In the genomic region with DNA sequence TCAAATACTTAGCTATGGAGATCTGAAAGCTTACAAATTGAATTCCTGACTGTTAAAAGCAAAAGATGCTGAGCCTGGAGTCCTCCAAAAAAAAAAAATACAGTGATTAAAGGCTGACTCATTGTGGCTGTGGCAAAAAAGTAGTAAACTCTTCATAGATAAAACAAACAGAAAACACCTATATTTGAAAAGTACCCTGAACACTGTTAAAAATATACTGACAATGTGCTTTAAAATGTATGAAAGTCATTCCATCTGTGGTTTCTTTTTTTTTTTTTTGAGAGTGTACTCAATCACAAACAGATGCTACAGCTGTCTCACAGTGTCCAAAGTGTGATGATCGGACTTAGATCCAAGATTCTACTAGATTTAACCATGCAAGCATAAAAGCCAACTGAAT, we compare ENCODE assay signal across 17 cellular contexts.
A peak's percentile ranks its signal among the peaks of the same experiment; 100 is the strongest.
DNase-seq lines count a peak whose midpoint lies in the region; ATAC-seq and TF ChIP-seq lines count a peak whose summit lies in the region.
"Had no signal": no experiment of that assay in that cellular context is flagged by ENCODE, and none has a peak within 500 bp of the region (broad histone marks: within the 10 kb centered on the region; RNA-seq: fewer than 3 reads in every experiment).

No MANE protein-coding gene starts in this region.

- H3K4me2 ChIP-seq in mammary epithelial cell (ENCODE audit: insufficient read depth, low read depth, low read length), result no peak overlapping the region

- H3K9me3 ChIP-seq in mammary epithelial cell (replicated peaks; ENCODE audit: insufficient read depth, low read length) (no peaks in the 10 kb centered on the region), upper lobe of right lung (no peaks in the 10 kb centered on the region)
- H3K9me3 ChIP-seq: esophagus squamous epithelium, SJSA1 had no signal

- intact Hi-C loops in mammary epithelial cell (cut with micrococcal nuclease), result no loop called here
- intact Hi-C loops in upper lobe of right lung (cut with DNase I), result no loop called here

- dilution Hi-C loops in mammary epithelial cell (cut with HindIII; ENCODE audit: low sequenced_read_pairs), result no loop called here

- H3K27ac ChIP-seq in mammary epithelial cell (ENCODE audit: insufficient read depth, low read depth, low read length) (no peak overlapping the region), upper lobe of right lung (no peak overlapping the region)
- H3K27ac ChIP-seq: esophagus squamous epithelium, SJSA1 had no signal

- TF ChIP-seq CTCF in AG10803 (conservative IDR thresholded peaks at IDR 0.05; ENCODE audit: low read length) (no peak), mammary epithelial cell (conservative IDR thresholded peaks at IDR 0.05 in 1 of 2, IDR thresholded peaks at IDR 0.05 in 1 of 2; ENCODE audit: extremely low read depth in 1 of 2, insufficient read depth in 1 of 2, low read depth in 1 of 2, low read length in 2 of 2) (no peak), upper lobe of right lung (IDR thresholded peaks at IDR 0.05) (no peak)

- WGBS in mammary epithelial cell (ENCODE audit: low coverage, missing lambda C conversion rate), result 100% methylated on average over 1 of the region's 1 CpG

- no peak overlapping the region for H2AFZ ChIP-seq in mammary epithelial cell (ENCODE audit: low read depth, low read length)

- H3K4me1 ChIP-seq in mammary epithelial cell (ENCODE audit: insufficient read depth, low read length) (no peaks in the 10 kb centered on the region), upper lobe of right lung (no peaks in the 10 kb centered on the region)

- no TSS peak for BruUV-seq in mammary epithelial cell (replicated peaks; lab: Mats Ljungman, UMichigan)

- H4K20me1 ChIP-seq in mammary epithelial cell (ENCODE audit: insufficient read depth, low read length), result no peaks in the 10 kb centered on the region

- H3K27me3 ChIP-seq in mammary epithelial cell (ENCODE audit: insufficient read depth, low read length), result no peaks in the 10 kb centered on the region
- no peaks in the 10 kb centered on the region for H3K27me3 ChIP-seq in upper lobe of right lung
- H3K27me3 ChIP-seq: esophagus squamous epithelium, SJSA1 had no signal

- in situ Hi-C loops in mammary epithelial cell (cut with MboI; ENCODE audit: low sequenced_read_pairs in 2 of 2), result no loop called here

- H3K36me3 ChIP-seq in mammary epithelial cell (ENCODE audit: insufficient read depth, low read length), result no peaks in the 10 kb centered on the region
- no peaks in the 10 kb centered on the region for H3K36me3 ChIP-seq in upper lobe of right lung
- H3K36me3 ChIP-seq: esophagus squamous epithelium, SJSA1 had no signal

- H3K4me3 ChIP-seq in AG10803 (ENCODE audit: low read length), result no peak overlapping the region
- H3K4me3 ChIP-seq in mammary epithelial cell (replicated peaks in 1 of 3; ENCODE audit: insufficient read depth in 1 of 3, low read depth in 2 of 3, low read length in 3 of 3), result no peak overlapping the region
- no peak overlapping the region for H3K4me3 ChIP-seq in upper lobe of right lung
- H3K4me3 ChIP-seq: esophagus squamous epithelium, SJSA1 had no signal

- CTCF ChIA-PET in mammary epithelial cell (lab: Charles Lee; ENCODE audit: low non-redundant PET), result interaction anchor here (0.6 kb wide), 1 partner anchor 47 kb away, joined by 3 read pairs; no protein-coding TSS in a partner anchor

- H3K79me2 ChIP-seq in mammary epithelial cell (ENCODE audit: insufficient read depth, low read length), result no peaks in the 10 kb centered on the region

- DNase-seq in AG10803 (ENCODE audit: low read depth) (peak; percentile 84), HT1080 (ENCODE audit: low read depth) (peak; percentile 45), mammary epithelial cell (peak; percentile 18), iris pigment epithelial cell (ENCODE audit: low read depth) (peak; percentile 57), NCI-H1092 (lab: John Stamatoyannopoulos, UW) (no peak), upper lobe of right lung (no peak), SIG-M5 (lab: John Stamatoyannopoulos, UW) (no peak)
- DNase-seq in activated CD4-positive, CD25-positive, alpha-beta regulatory T cell treated with anti-CD3 and anti-CD28 coated beads, Interleukin-2, amount 50 U/mL, for 72 hours, result no peak
- DNase-seq: activated T-cell treated with anti-CD3 and anti-CD28 coated beads, Interleukin-2, amount 50 U/mL, for 24 hours; caudate nucleus; esophagus squamous epithelium; left cardiac atrium; NCI-H2029 treated with DMSO at 0.1 percent for 48 hours; stimulated activated CD4-positive, alpha-beta T cell treated with anti-CD3 and anti-CD28 coated beads, Interleukin-4, amount 100 ng/mL, for 1 hour; substantia nigra had no signal

- no peak overlapping the region for H3K9ac ChIP-seq in mammary epithelial cell (ENCODE audit: insufficient read depth, low read length)

- no peak for ATAC-seq in upper lobe of right lung
- ATAC-seq: HepG2, left cardiac atrium had no signal

Comparison
In these comparisons a context has a peak if more than half of its experiments do, and no peak if none do; other contexts are left out.
1. DNase-seq: peak in AG10803 (single experiment), HT1080 (single experiment), mammary epithelial cell (single experiment) and iris pigment epithelial cell (single experiment); none in activated CD4-positive, CD25-positive, alpha-beta regulatory T cell treated with anti-CD3 and anti-CD28 coated beads, Interleukin-2, amount 50 U/mL, for 72 hours (single experiment), NCI-H1092 (single experiment), upper lobe of right lung (single experiment) and SIG-M5 (single experiment).